ENCODE assay signal across 30 cellular contexts in genomic region chr17:28703552-28704218, GRCh38. TPM values are rescaled to one million over a fixed set of nuclear protein-coding genes. Genes with fewer than 3 reads are reported as not detected.
DNase-seq lines count a peak whose midpoint lies in the region; ATAC-seq, FAIRE-seq and TF ChIP-seq lines count a peak whose summit lies in the region.
"Had no signal": no experiment of that assay in that cellular context is flagged by ENCODE, and none has a peak within 500 bp of the region (broad histone marks: within the 10 kb centered on the region; RNA-seq: fewer than 3 reads in every experiment).

No MANE protein-coding gene starts in this region.

- H3K4me3 ChIP-seq in kidney (ENCODE audit: low read length in 2 of 2): no peak overlapping the region
- H3K4me3 ChIP-seq: prostate gland, tibial artery had no signal

- FAIRE-seq in kidney (lab: Jason Lieb, UNC): no peak
- FAIRE-seq: GM18507, H54 had no signal

- peaks cover 41 to 42% of the 10 kb centered on the region in 2 donors for H3K36me3 ChIP-seq in kidney (ENCODE audit: control insufficient read depth in 1 of 2, insufficient read depth in 2 of 2, low read length in 2 of 2)

- H3K9me3 ChIP-seq in kidney (ENCODE audit: control insufficient read depth in 1 of 2, low read length in 2 of 2): no peaks in the 10 kb centered on the region
- H3K9me3 ChIP-seq: BE2C, prostate gland, tibial artery had no signal

- TF ChIP-seq CTCF in mesothelial cell of epicardium (IDR thresholded peaks at IDR 0.05; ENCODE audit: unreplicated experiment) (no peak), kidney (IDR thresholded peaks at IDR 0.05; ENCODE audit: borderline replicate concordance, extremely low read depth, insufficient read depth) (no peak)

- no peaks in the 10 kb centered on the region for H3K27me3 Mint-ChIP-seq in activated naive CD8-positive, alpha-beta T cell treated with anti-CD3 and anti-CD28 coated beads, Interleukin-2, amount 10 ng/mL, durations not matched to agents 7 days and 5 days
- no peaks in the 10 kb centered on the region for H3K27me3 Mint-ChIP-seq in activated naive CD8-positive, alpha-beta T cell treated with anti-CD3 and anti-CD28 coated beads, Interleukin-2, amount 50 U/mL, for 24 hours
- H3K27me3 Mint-ChIP-seq in mesothelial cell of epicardium (ENCODE audit: low read depth): no peaks in the 10 kb centered on the region
- H3K27me3 Mint-ChIP-seq: activated CD4-positive, alpha-beta T cell treated with anti-CD3 and anti-CD28 coated beads for 36 hours; CD8-positive, alpha-beta memory T cell had no signal

- peaks cover 9% of the 10 kb centered on the region for H3K36me3 Mint-ChIP-seq in activated naive CD8-positive, alpha-beta T cell treated with anti-CD3 and anti-CD28 coated beads, Interleukin-2, amount 10 ng/mL, durations not matched to agents 7 days and 5 days
- peaks cover 36% of the 10 kb centered on the region for H3K36me3 Mint-ChIP-seq in activated naive CD8-positive, alpha-beta T cell treated with anti-CD3 and anti-CD28 coated beads, Interleukin-2, amount 50 U/mL, for 24 hours (ENCODE audit: low read depth)
- H3K36me3 Mint-ChIP-seq in mesothelial cell of epicardium: peaks cover 26% of the 10 kb centered on the region

- POLR2A ChIA-PET in activated naive CD8-positive, alpha-beta T cell treated with anti-CD3 and anti-CD28 coated beads, Interleukin-2, amount 10 ng/mL, durations not matched to agents 7 days and 5 days (lab: Charles Lee): no interaction called here

- H3K27ac Mint-ChIP-seq in activated naive CD8-positive, alpha-beta T cell treated with anti-CD3 and anti-CD28 coated beads, Interleukin-2, amount 10 ng/mL, durations not matched to agents 7 days and 5 days: peak overlapping the region; percentile 49
- no peak overlapping the region for H3K27ac Mint-ChIP-seq in activated naive CD8-positive, alpha-beta T cell treated with anti-CD3 and anti-CD28 coated beads, Interleukin-2, amount 50 U/mL, for 24 hours
- H3K27ac Mint-ChIP-seq in mesothelial cell of epicardium: peak overlapping the region; percentile 5
- H3K27ac Mint-ChIP-seq: activated CD4-positive, alpha-beta T cell treated with anti-CD3 and anti-CD28 coated beads for 36 hours had no signal

- DNase-seq in activated naive CD8-positive, alpha-beta T cell treated with anti-CD3 and anti-CD28 coated beads, Interleukin-2, amount 10 ng/mL, durations not matched to agents 7 days and 5 days: no peak
- no peak for DNase-seq in activated naive CD8-positive, alpha-beta T cell treated with anti-CD3 and anti-CD28 coated beads, Interleukin-2, amount 50 U/mL, for 24 hours
- DNase-seq in mesothelial cell of epicardium (ENCODE audit: low spot score in 2 of 2, unreplicated experiment in 2 of 2) (no peak), kidney (no peak), NCI-H748 treated with DMSO at 0.1 percent for 48 hours (lab: John Stamatoyannopoulos, UW) (no peak)
- DNase-seq: ACHN; activated CD4-positive, alpha-beta T cell treated with anti-CD3 and anti-CD28 coated beads for 36 hours; activated CD8-positive, alpha-beta memory T cell treated with anti-CD3 and anti-CD28 coated beads for 24 hours; activated effector memory CD4-positive, alpha-beta T cell treated with Interleukin-2 at 50 U/mL for 16 hours; activated T-cell treated with anti-CD3 and anti-CD28 coated beads for 4 hours; BE2C; CD8-positive, alpha-beta memory T cell; EL; left colon; MM.1S; NCI-H1436 treated with DMSO at 0.1 percent for 48 hours; NCI-H2081 treated with DMSO at 0.1 percent for 48 hours; NCI-H226; NCI-H526 treated with DMSO at 0.1 percent for 48 hours; SHP77; stimulated activated CD4-positive, alpha-beta T cell treated with anti-CD3 and anti-CD28 coated beads, Interleukin-2, amount 100 ng/mL, for 48 hours; tibial artery had no signal

- H3K27ac ChIP-seq in angular gyrus (ENCODE audit: low read depth, low read length): peak overlapping the region; percentile 87
- peak overlapping the region; percentile 72 for H3K27ac ChIP-seq in temporal lobe (ENCODE audit: low read depth, low read length)
- no peak overlapping the region for H3K27ac ChIP-seq in kidney (ENCODE audit: low read depth in 2 of 2, low read length in 2 of 2)
- H3K27ac ChIP-seq: KMS-11, prostate gland, tibial artery had no signal

- H3K4me1 ChIP-seq in kidney (ENCODE audit: control insufficient read depth in 1 of 2, insufficient read depth in 1 of 2, low read depth in 1 of 2, low read length in 2 of 2): peaks cover under 1 to 4% of the 10 kb centered on the region in 2 donors
- H3K4me1 ChIP-seq: BE2C, prostate gland, tibial artery had no signal

- intact Hi-C loops in kidney (cut with DNase I): no loop called here

- peaks cover 5% of the 10 kb centered on the region for H3K4me1 Mint-ChIP-seq in activated naive CD8-positive, alpha-beta T cell treated with anti-CD3 and anti-CD28 coated beads, Interleukin-2, amount 10 ng/mL, durations not matched to agents 7 days and 5 days
- H3K4me1 Mint-ChIP-seq in activated naive CD8-positive, alpha-beta T cell treated with anti-CD3 and anti-CD28 coated beads, Interleukin-2, amount 50 U/mL, for 24 hours: peaks cover 1% of the 10 kb centered on the region
- no peaks in the 10 kb centered on the region for H3K4me1 Mint-ChIP-seq in mesothelial cell of epicardium
- H3K4me1 Mint-ChIP-seq: activated CD4-positive, alpha-beta T cell treated with anti-CD3 and anti-CD28 coated beads for 36 hours had no signal

- no peaks in the 10 kb centered on the region for H3K9me3 Mint-ChIP-seq in activated naive CD8-positive, alpha-beta T cell treated with anti-CD3 and anti-CD28 coated beads, Interleukin-2, amount 10 ng/mL, durations not matched to agents 7 days and 5 days
- H3K9me3 Mint-ChIP-seq in activated naive CD8-positive, alpha-beta T cell treated with anti-CD3 and anti-CD28 coated beads, Interleukin-2, amount 50 U/mL, for 24 hours: no peaks in the 10 kb centered on the region
- no peaks in the 10 kb centered on the region for H3K9me3 Mint-ChIP-seq in mesothelial cell of epicardium

- H3K4me3 Mint-ChIP-seq in activated naive CD8-positive, alpha-beta T cell treated with anti-CD3 and anti-CD28 coated beads, Interleukin-2, amount 10 ng/mL, durations not matched to agents 7 days and 5 days: no peak overlapping the region
- H3K4me3 Mint-ChIP-seq in activated naive CD8-positive, alpha-beta T cell treated with anti-CD3 and anti-CD28 coated beads, Interleukin-2, amount 50 U/mL, for 24 hours: no peak overlapping the region
- H3K4me3 Mint-ChIP-seq in mesothelial cell of epicardium: no peak overlapping the region
- H3K4me3 Mint-ChIP-seq: activated CD4-positive, alpha-beta T cell treated with anti-CD3 and anti-CD28 coated beads for 36 hours; CD8-positive, alpha-beta memory T cell had no signal

- no peak overlapping the region for H3K9ac ChIP-seq in kidney (ENCODE audit: low read length in 2 of 2)
- H3K9ac ChIP-seq: KMS-11 had no signal

- no peak for ATAC-seq in activated naive CD8-positive, alpha-beta T cell treated with anti-CD3 and anti-CD28 coated beads, Interleukin-2, amount 10 ng/mL, durations not matched to agents 7 days and 5 days (ENCODE audit: low read depth)
- ATAC-seq in activated naive CD8-positive, alpha-beta T cell treated with anti-CD3 and anti-CD28 coated beads, Interleukin-2, amount 50 U/mL, for 24 hours: no peak
- no peak for ATAC-seq in GM18520 (IDR thresholded peaks at IDR 0.05; ENCODE audit: unreplicated experiment)
- ATAC-seq: activated CD4-positive, alpha-beta T cell treated with anti-CD3 and anti-CD28 coated beads for 36 hours; left colon; sciatic nerve had no signal

RNA-seq across cellular contexts. Expression of gene PROCA1, which starts 8.0 kb away (rescaled TPM):
- total RNA-seq in activated naive CD8-positive, alpha-beta T cell treated with anti-CD3 and anti-CD28 coated beads, Interleukin-2, amount 10 ng/mL, durations not matched to agents 7 days and 5 days: 10 to 100 TPM; 12.0 to 12.1 TPM
- 9.2 to 11.7 TPM (median 10.4 TPM) in 3 replicates for total RNA-seq in mesothelial cell of epicardium
- 3.4 TPM for total RNA-seq in temporal lobe
- total RNA-seq in kidney: 3.4 TPM
- 3.5 TPM for polyA plus RNA-seq in kidney (ENCODE audit: insufficient read depth, low read depth, low replicate concordance)

RNA-seq across cellular contexts. Expression of gene RAB34, which starts 14.0 kb away (rescaled TPM):
- total RNA-seq in activated naive CD8-positive, alpha-beta T cell treated with anti-CD3 and anti-CD28 coated beads, Interleukin-2, amount 10 ng/mL, durations not matched to agents 7 days and 5 days: 1 to 10 TPM; 7.3 to 8.2 TPM
- total RNA-seq in mesothelial cell of epicardium: 172 to 181 TPM (median 178 TPM) in 3 replicates
- 10.1 TPM for total RNA-seq in temporal lobe
- 119 TPM for total RNA-seq in kidney
- polyA plus RNA-seq in kidney (ENCODE audit: insufficient read depth, low read depth, low replicate concordance): 128 TPM

RNA-seq across cellular contexts. Expression of gene RPL23A, which starts 16.1 kb away (rescaled TPM):
- total RNA-seq in activated naive CD8-positive, alpha-beta T cell treated with anti-CD3 and anti-CD28 coated beads, Interleukin-2, amount 10 ng/mL, durations not matched to agents 7 days and 5 days: 1,000 to 10,000 TPM; 2,286 to 2,290 TPM
- total RNA-seq in mesothelial cell of epicardium: 1,669 to 1,804 TPM (median 1,792 TPM) in 3 replicates
- total RNA-seq in temporal lobe: 271 TPM
- 1,188 TPM for total RNA-seq in kidney
- polyA plus RNA-seq in kidney (ENCODE audit: insufficient read depth, low read depth, low replicate concordance): 1,159 TPM

RNA-seq across cellular contexts. Expression of gene TLCD1, which starts 22.3 kb away (rescaled TPM):
- total RNA-seq in activated naive CD8-positive, alpha-beta T cell treated with anti-CD3 and anti-CD28 coated beads, Interleukin-2, amount 10 ng/mL, durations not matched to agents 7 days and 5 days: 1 to 10 TPM; 1.6 to 2.2 TPM
- total RNA-seq in mesothelial cell of epicardium (2.3 to 3.8 TPM (median 3.3 TPM) in 3 replicates), temporal lobe (0.98 TPM), kidney (25.3 TPM)
- 30.0 TPM for polyA plus RNA-seq in kidney (ENCODE audit: insufficient read depth, low read depth, low replicate concordance)
- polyA plus RNA-seq: CD8-positive, alpha-beta memory T cell had no signal

RNA-seq across cellular contexts. Expression of gene NEK8, which starts 24.9 kb away (rescaled TPM):
- 1 to 10 TPM; 7.1 to 8.9 TPM for total RNA-seq in activated naive CD8-positive, alpha-beta T cell treated with anti-CD3 and anti-CD28 coated beads, Interleukin-2, amount 10 ng/mL, durations not matched to agents 7 days and 5 days
- total RNA-seq in mesothelial cell of epicardium (5.2 to 7.6 TPM (median 5.9 TPM) in 3 replicates), temporal lobe (1.7 TPM), kidney (20.6 TPM)
- polyA plus RNA-seq in kidney (ENCODE audit: insufficient read depth, low read depth, low replicate concordance): 4.7 TPM

Comparison
In these comparisons a context has a peak if more than half of its experiments do, and no peak if none do; other contexts are left out.
1. H3K27ac ChIP-seq: peak in angular gyrus (single experiment) and temporal lobe (single experiment); none in kidney (0 of 2).
2. RNA of gene RAB34, which starts 14.0 kb away (total RNA-seq): 172 to 181 TPM in mesothelial cell of epicardium and 119 TPM in kidney (single experiment); 10.1 TPM in temporal lobe (single experiment) and 7.3 to 8.2 TPM in activated naive CD8-positive, alpha-beta T cell treated with anti-CD3 and anti-CD28 coated beads, Interleukin-2, amount 10 ng/mL, durations not matched to agents 7 days and 5 days; every median in the first group is over 10 times any median in the second.